ENCODE assay signal across 9 cellular contexts in the genomic region with DNA sequence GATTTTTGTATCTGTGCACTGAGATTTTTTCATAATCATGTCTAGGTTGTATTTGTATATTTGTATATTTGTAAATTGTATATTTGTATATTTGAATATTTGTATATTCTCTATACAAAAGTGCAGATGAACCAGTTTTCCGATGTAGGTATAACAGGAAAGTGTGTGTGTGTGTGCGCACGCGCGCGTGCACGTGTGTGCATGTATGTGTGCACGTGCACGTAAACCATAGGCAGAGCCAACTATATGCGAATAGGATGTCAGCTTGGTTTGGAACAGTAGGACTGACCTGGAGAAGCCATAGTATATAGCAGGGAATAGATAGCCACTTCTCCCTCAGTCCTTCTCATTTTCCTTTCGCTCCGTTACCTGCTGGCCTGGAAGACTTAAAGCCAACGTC.
"Had no signal": no experiment of that assay in that cellular context is flagged by ENCODE, and none has a peak within 500 bp of the region (broad histone marks: within the 10 kb centered on the region; RNA-seq: fewer than 3 reads in every experiment).

No MANE protein-coding gene starts in this region.

- H3K27ac ChIP-seq: GM23248, HL-60 had no signal

- FAIRE-seq: K562 had no signal

- ATAC-seq: HCT116, K562 had no signal

- DNase-seq: GM23248, GOT3, H7, HFFc6, IMR-90 had no signal

- H3K36me3 ChIP-seq: HAP-1 had no signal

- H3K4me3 ChIP-seq: GM23248, HAP-1, K562 had no signal

- H3K9me3 ChIP-seq: HAP-1 had no signal

- H3K9ac ChIP-seq: GM23248 had no signal

- H3K4me3 Mint-ChIP-seq: HFFc6 had no signal

- H2AFZ ChIP-seq: GM23248 had no signal

- H3K4me1 ChIP-seq: HAP-1 had no signal

- H3K27ac Mint-ChIP-seq: HFFc6 had no signal
